Comparison of ENCODE assay signal across 11 cellular contexts in the genomic region with DNA sequence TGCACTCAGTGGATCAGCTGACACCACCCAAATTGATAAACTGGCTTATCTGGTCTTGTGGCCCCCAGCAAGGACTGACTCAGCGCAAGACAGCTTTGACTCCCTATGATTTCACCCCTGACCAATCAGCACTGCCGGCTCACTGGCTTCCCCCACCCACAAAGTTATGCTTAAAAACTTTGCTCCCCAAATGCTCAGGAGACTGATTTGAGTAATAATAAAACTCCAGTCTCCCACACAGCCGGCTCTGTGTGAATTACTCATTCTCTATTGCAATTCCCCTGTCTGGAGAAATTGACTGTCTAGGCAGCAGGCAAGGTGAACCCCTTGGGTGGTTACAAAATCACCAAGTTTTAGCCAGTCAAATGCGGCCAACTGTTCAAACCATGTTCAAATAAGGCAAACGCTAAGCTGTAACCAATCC. TPM values are rescaled to one million over a fixed set of nuclear protein-coding genes. Genes with fewer than 3 reads are reported as not detected.
A peak's percentile ranks its signal among the peaks of the same experiment; 100 is the strongest.
DNase-seq lines count a peak whose midpoint lies in the region; ATAC-seq and TF ChIP-seq lines count a peak whose summit lies in the region.
"Had no signal": no experiment of that assay in that cellular context is flagged by ENCODE, and none has a peak within 500 bp of the region (broad histone marks: within the 10 kb centered on the region; RNA-seq: fewer than 3 reads in every experiment).

No MANE protein-coding gene starts in this region.

- peaks cover 6% of the 10 kb centered on the region for H3K4me1 Mint-ChIP-seq in neural progenitor cell

- H3K36me3 Mint-ChIP-seq in neural progenitor cell, result no peaks in the 10 kb centered on the region

- H3K27ac ChIP-seq in neural progenitor cell, result no peak overlapping the region
- H3K27ac ChIP-seq: RWPE1 had no signal

- no peaks in the 10 kb centered on the region for H3K4me1 ChIP-seq in neural progenitor cell

- DNase-seq in activated naive CD4-positive, alpha-beta T cell treated with anti-CD3 and anti-CD28 coated beads, Interleukin-2, amount 50 U/mL, for 16 hours, result peak; percentile 45
- DNase-seq in stimulated activated CD4-positive, alpha-beta T cell treated with anti-CD3 and anti-CD28 coated beads, Interleukin-1b, Interleukin-23, amount 100 ng/mL, for 24 hours (ENCODE audit: low read depth in 4 of 4, low spot score in 1 of 4), result peak; percentile 12 to 55 (median 28)
- DNase-seq in pons (ENCODE audit: low spot score) (no peak), neural progenitor cell (ENCODE audit: low spot score) (no peak), activated gamma-delta T cell (lab: John Stamatoyannopoulos, UW) (no peak)
- DNase-seq: H7, NCI-H345 had no signal

- no peaks in the 10 kb centered on the region for H3K27me3 ChIP-seq in neural progenitor cell

- ATAC-seq in GM18868 (IDR thresholded peaks at IDR 0.05; ENCODE audit: unreplicated experiment) (peak; percentile 66), HG02623 (IDR thresholded peaks at IDR 0.05; ENCODE audit: unreplicated experiment) (peak; percentile 47), HG03565 (IDR thresholded peaks at IDR 0.05; ENCODE audit: unreplicated experiment) (no peak)

- no peak overlapping the region for H3K9ac ChIP-seq in neural progenitor cell

- H3K4me3 ChIP-seq in neural progenitor cell, result no peak overlapping the region

- H4K20me1 ChIP-seq in neural progenitor cell (ENCODE audit: low read depth), result no peaks in the 10 kb centered on the region

- H3K9me3 Mint-ChIP-seq in neural progenitor cell, result peaks cover 12% of the 10 kb centered on the region

- no peaks in the 10 kb centered on the region for H3K9me3 ChIP-seq in neural progenitor cell (ENCODE audit: low read depth)

- no peak overlapping the region for H2AFZ ChIP-seq in neural progenitor cell (replicated peaks)

- TF ChIP-seq CTCF in neural progenitor cell (IDR thresholded peaks at IDR 0.05), result no peak

- no peak overlapping the region for H3K27ac Mint-ChIP-seq in neural progenitor cell

- no peak overlapping the region for H3K4me2 ChIP-seq in neural progenitor cell

- no peaks in the 10 kb centered on the region for H3K79me2 ChIP-seq in neural progenitor cell (ENCODE audit: low read depth)

- no peak overlapping the region for H3K4me3 Mint-ChIP-seq in neural progenitor cell

- no peaks in the 10 kb centered on the region for H3F3A ChIP-seq in neural progenitor cell (ENCODE audit: low read depth)

- H3K36me3 ChIP-seq in neural progenitor cell, result no peaks in the 10 kb centered on the region

- H3K27me3 Mint-ChIP-seq in neural progenitor cell (ENCODE audit: insufficient read depth, low read depth), result peaks cover 4% of the 10 kb centered on the region

RNA-seq across cellular contexts. Expression of gene SLC22A2, which starts 32.5 kb away (rescaled TPM):
- not detected in 2 replicates for total RNA-seq in neural progenitor cell (ENCODE audit: low replicate concordance)

Comparison
In these comparisons a context has a peak if more than half of its experiments do, and no peak if none do; other contexts are left out.
1. DNase-seq: peak in activated naive CD4-positive, alpha-beta T cell treated with anti-CD3 and anti-CD28 coated beads, Interleukin-2, amount 50 U/mL, for 16 hours (single experiment) and stimulated activated CD4-positive, alpha-beta T cell treated with anti-CD3 and anti-CD28 coated beads, Interleukin-1b, Interleukin-23, amount 100 ng/mL, for 24 hours (4 of 4); none in pons (single experiment), neural progenitor cell (single experiment) and activated gamma-delta T cell (single experiment).